ENCODE assay signal across 31 cellular contexts in genomic region chr4:78451407-78451806, GRCh38.
"Had no signal": no experiment of that assay in that cellular context is flagged by ENCODE, and none has a peak within 500 bp of the region (broad histone marks: within the 10 kb centered on the region; RNA-seq: fewer than 3 reads in every experiment).

No MANE protein-coding gene starts in this region.

- H3K9me3 Mint-ChIP-seq: activated CD4-positive, alpha-beta memory T cell treated with anti-CD3 and anti-CD28 coated beads, Interleukin-2, amount 10 ng/mL, durations not matched to agents 7 days and 5 days; activated CD4-positive, alpha-beta T cell treated with anti-CD3 and anti-CD28 coated beads, Interleukin-2, amount 10 ng/mL, durations not matched to agents 7 days and 5 days; activated T-cell treated with anti-CD3 and anti-CD28 coated beads, Interleukin-2, amount 50 U/mL, for 24 hours; activated T-helper 17 cell treated with anti-CD3 and anti-CD28 coated beads, Interleukin-2, amount 50 U/mL, for 72 hours; brain; T-helper 2 cell treated with Interferon-gamma antibody and Interleukin-4, amounts not matched to agents 5 μg/mL and 100 μg/mL, for 36 hours had no signal

- H3K36me3 Mint-ChIP-seq: activated naive CD8-positive, alpha-beta T cell had no signal

- H3K4me3 Mint-ChIP-seq: activated CD4-positive, alpha-beta memory T cell treated with anti-CD3 and anti-CD28 coated beads, Interleukin-2, amount 10 ng/mL, durations not matched to agents 7 days and 5 days; activated CD4-positive, alpha-beta T cell treated with anti-CD3 and anti-CD28 coated beads, Interleukin-2, amount 10 ng/mL, durations not matched to agents 7 days and 5 days; activated naive CD8-positive, alpha-beta T cell; activated T-cell treated with anti-CD3 and anti-CD28 coated beads, Interleukin-2, amount 50 U/mL, for 24 hours; activated T-helper 17 cell treated with anti-CD3 and anti-CD28 coated beads, Interleukin-2, amount 50 U/mL, for 72 hours; brain; T-helper 17 cell; T-helper 2 cell treated with Interferon-gamma antibody and Interleukin-4, amounts not matched to agents 5 μg/mL and 100 μg/mL, for 36 hours had no signal

- ATAC-seq: activated T-helper 17 cell treated with anti-CD3 and anti-CD28 coated beads, Interleukin-2, amount 50 U/mL, for 72 hours; T-helper 17 cell had no signal

- H3K9me3 ChIP-seq: ascending aorta, breast epithelium, colonic mucosa had no signal

- H3K4me1 Mint-ChIP-seq: activated CD4-positive, alpha-beta memory T cell treated with anti-CD3 and anti-CD28 coated beads, Interleukin-2, amount 10 ng/mL, durations not matched to agents 7 days and 5 days; activated CD4-positive, alpha-beta T cell treated with anti-CD3 and anti-CD28 coated beads, Interleukin-2, amount 10 ng/mL, durations not matched to agents 7 days and 5 days; activated T-helper 17 cell treated with anti-CD3 and anti-CD28 coated beads, Interleukin-2, amount 50 U/mL, for 72 hours had no signal

- H3K36me3 ChIP-seq: ascending aorta, breast epithelium, colonic mucosa had no signal

- H3K27me3 Mint-ChIP-seq: activated CD4-positive, alpha-beta memory T cell treated with anti-CD3 and anti-CD28 coated beads, Interleukin-2, amount 10 ng/mL, durations not matched to agents 7 days and 5 days; activated CD4-positive, alpha-beta T cell treated with anti-CD3 and anti-CD28 coated beads, Interleukin-2, amount 10 ng/mL, durations not matched to agents 7 days and 5 days; brain had no signal

- H3K4me1 ChIP-seq: ascending aorta, breast epithelium, colonic mucosa had no signal

- FAIRE-seq: endometrium, endothelial cell of umbilical vein, frontal cortex had no signal

- H3K4me3 ChIP-seq: ascending aorta, breast epithelium, cardiac muscle cell, colonic mucosa had no signal

- H3K27ac Mint-ChIP-seq: activated CD4-positive, alpha-beta memory T cell treated with anti-CD3 and anti-CD28 coated beads, Interleukin-2, amount 10 ng/mL, durations not matched to agents 7 days and 5 days; activated CD4-positive, alpha-beta T cell treated with anti-CD3 and anti-CD28 coated beads, Interleukin-2, amount 10 ng/mL, durations not matched to agents 7 days and 5 days; activated naive CD8-positive, alpha-beta T cell; activated T-cell treated with anti-CD3 and anti-CD28 coated beads, Interleukin-2, amount 50 U/mL, for 24 hours; activated T-helper 17 cell treated with anti-CD3 and anti-CD28 coated beads, Interleukin-2, amount 50 U/mL, for 72 hours; brain; T-helper 17 cell; T-helper 2 cell treated with Interferon-gamma antibody and Interleukin-4, amounts not matched to agents 5 μg/mL and 100 μg/mL, for 36 hours had no signal

- DNase-seq: activated CD4-positive, alpha-beta memory T cell treated with anti-CD3 and anti-CD28 coated beads, Interleukin-2, amount 10 ng/mL, durations not matched to agents 7 days and 5 days; activated CD4-positive, alpha-beta T cell treated with anti-CD3 and anti-CD28 coated beads for 1 hour; activated CD4-positive, alpha-beta T cell treated with anti-CD3 and anti-CD28 coated beads for 4 hours; activated CD4-positive, alpha-beta T cell treated with anti-CD3 and anti-CD28 coated beads, Interleukin-2, amount 10 ng/mL, durations not matched to agents 7 days and 5 days; activated CD4-positive, alpha-beta T cell treated with anti-CD3 and anti-CD28 coated beads, Interleukin-2, amount 50 U/mL, for 4 hours; activated CD8-positive, alpha-beta memory T cell treated with anti-CD3 and anti-CD28 coated beads, Interleukin-2, amount 50 U/mL, for 48 hours; activated effector memory CD4-positive, alpha-beta T cell treated with Interleukin-2 at 50 U/mL for 16 hours; activated gamma-delta T cell treated with Interleukin-2 at 50 U/mL for 16 hours; activated naive CD4-positive, alpha-beta T cell treated with anti-CD3 and anti-CD28 coated beads, Interleukin-2, amount 50 U/mL, for 16 hours; activated naive CD4-positive, alpha-beta T cell treated with Interleukin-2 at 50 U/mL for 16 hours; activated T-cell treated with anti-CD3 and anti-CD28 coated beads for 4 hours; activated T-cell treated with anti-CD3 and anti-CD28 coated beads, Interleukin-2, amount 50 U/mL, for 24 hours; central memory CD4-positive, alpha-beta T cell; cerebellar nuclear complex; colonic mucosa; effector CD8-positive, alpha-beta T cell; foreskin fibroblast; head of caudate nucleus; T-helper 1 cell; T-helper 17 cell had no signal

- H3K27me3 ChIP-seq: ascending aorta, breast epithelium, cardiac muscle cell, colonic mucosa had no signal

- H3K27ac ChIP-seq: ascending aorta, breast epithelium, cardiac muscle cell, colonic mucosa, epithelial cell of prostate had no signal
